In the genomic region with DNA sequence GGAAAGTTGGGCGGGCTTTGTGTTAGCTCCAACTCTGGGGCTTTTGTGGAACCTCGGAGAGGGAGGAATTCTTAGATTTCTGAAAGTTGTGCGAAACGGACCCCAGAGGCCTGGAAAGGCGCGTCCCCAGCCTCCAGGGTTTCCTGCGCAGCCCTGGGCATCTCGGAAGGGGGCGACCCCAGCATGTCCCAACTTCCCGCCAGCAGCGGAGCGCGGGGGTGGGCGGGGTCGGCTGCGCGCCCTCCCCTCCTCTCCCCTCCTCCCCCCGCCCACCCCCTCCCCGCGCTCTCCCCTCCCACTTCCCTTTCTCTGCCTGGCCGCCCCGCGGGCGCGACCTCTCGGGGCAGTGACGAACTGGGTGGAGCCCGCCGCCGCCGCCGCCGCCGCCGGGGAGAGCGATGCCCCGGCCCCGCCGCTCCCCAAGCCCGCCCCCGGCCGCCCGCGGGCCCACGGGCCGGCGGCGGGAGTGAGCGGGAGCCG, we compare ENCODE assay signal across 9 cellular contexts. TPM values are rescaled to one million over a fixed set of nuclear protein-coding genes. Genes with fewer than 3 reads are reported as not detected.
A peak's percentile ranks its signal among the peaks of the same experiment; 100 is the strongest.
DNase-seq lines count a peak whose midpoint lies in the region; ATAC-seq and TF ChIP-seq lines count a peak whose summit lies in the region.
"Had no signal": no experiment of that assay in that cellular context is flagged by ENCODE, and none has a peak within 500 bp of the region (broad histone marks: within the 10 kb centered on the region; RNA-seq: fewer than 3 reads in every experiment).

No MANE protein-coding gene starts in this region.

- no peaks in the 10 kb centered on the region for H3K36me3 Mint-ChIP-seq in CD4-positive, alpha-beta T cell (ENCODE audit: low read depth)
- H3K36me3 Mint-ChIP-seq in activated T-cell treated with anti-CD3 and anti-CD28 coated beads, Interleukin-2, amount 50 U/mL, for 72 hours (ENCODE audit: insufficient read depth in 2 of 2) = no peaks in the 10 kb centered on the region
- H3K36me3 Mint-ChIP-seq in naive thymus-derived CD8-positive, alpha-beta T cell = no peaks in the 10 kb centered on the region

- H3K4me1 Mint-ChIP-seq in CD4-positive, alpha-beta T cell (ENCODE audit: low read depth) = peaks cover 28% of the 10 kb centered on the region
- H3K4me1 Mint-ChIP-seq in activated T-cell treated with anti-CD3 and anti-CD28 coated beads, Interleukin-2, amount 50 U/mL, for 72 hours (ENCODE audit: low read depth) = peaks cover 61% of the 10 kb centered on the region
- H3K4me1 Mint-ChIP-seq in naive thymus-derived CD8-positive, alpha-beta T cell = peaks cover 11 to 53% (median 23%) of the 10 kb centered on the region in 4 donors

- CTCF ChIA-PET in CD4-positive, alpha-beta T cell (lab: Charles Lee) = interaction anchor here (0.7 to 1.2 kb wide), 2 partner anchors 14 to 85 kb away, joined by 3 to 4 read pairs; no protein-coding TSS in a partner anchor
- CTCF ChIA-PET in PC-3 (lab: Charles Lee) = interaction anchor here (0.6 kb wide), 1 partner anchor 515 kb away, joined by 3 read pairs; no protein-coding TSS in a partner anchor

- H3K27ac Mint-ChIP-seq in CD4-positive, alpha-beta T cell = peak overlapping the region; percentile 78
- no peak overlapping the region for H3K27ac Mint-ChIP-seq in activated T-cell treated with anti-CD3 and anti-CD28 coated beads, Interleukin-2, amount 50 U/mL, for 72 hours
- H3K27ac Mint-ChIP-seq in naive thymus-derived CD8-positive, alpha-beta T cell = peak overlapping the region in 9 of 10 donors; percentile 69 to 85 (median 76)

- H3K4me3 Mint-ChIP-seq in CD4-positive, alpha-beta T cell = peak overlapping the region; percentile 83
- H3K4me3 Mint-ChIP-seq in activated T-cell treated with anti-CD3 and anti-CD28 coated beads, Interleukin-2, amount 50 U/mL, for 72 hours = peak overlapping the region; percentile 72 to 86
- H3K4me3 Mint-ChIP-seq in naive thymus-derived CD8-positive, alpha-beta T cell = peak overlapping the region; percentile 62 to 86 (median 76)

- no peaks in the 10 kb centered on the region for H3F3A ChIP-seq in PC-3 (ENCODE audit: low read length, unreplicated experiment)

- no peaks in the 10 kb centered on the region for H3K36me3 ChIP-seq in PC-3 (ENCODE audit: low read depth, low read length)
- no peaks in the 10 kb centered on the region for H3K36me3 ChIP-seq in esophagus squamous epithelium

- H2AFZ ChIP-seq in PC-3 (ENCODE audit: low read length) = peak overlapping the region; percentile 76; the same call in 1 of the 2 replicates

- H3K9ac ChIP-seq in PC-3 (ENCODE audit: low read length) = peak overlapping the region; percentile 74; the same call in 1 of the 2 replicates

- H3K9me3 ChIP-seq in CD4-positive, alpha-beta T cell (ENCODE audit: control insufficient read depth, low read length) = no peaks in the 10 kb centered on the region
- H3K9me3 ChIP-seq in PC-3 (ENCODE audit: low read length) (no peaks in the 10 kb centered on the region), esophagus squamous epithelium (no peaks in the 10 kb centered on the region)

- BruUV-seq in PC-3 (replicated peaks; lab: Mats Ljungman, UMichigan) = no TSS peak

- intact Hi-C loops in CD4-positive, alpha-beta T cell (cut with DNase I, micrococcal nuclease) = loop anchor here (1.0 to 10.0 kb wide), 7 partner anchors 85 to 1378 kb away; partner anchors contain the start of genes PGM2 (in 2 of the 2), RELL1 (in 2 of the 2) and TBC1D1 (in 1 of the 2)
- intact Hi-C loops in PC-3 (cut with micrococcal nuclease) = loop anchor here (5.0 to 10.0 kb wide), 4 partner anchors 40 to 172 kb away; partner anchors contain the start of gene TBC1D1
- intact Hi-C loops in esophagus squamous epithelium (cut with DNase I) = loop anchor here (10.0 kb wide), 1 partner anchor 142 kb away; no protein-coding TSS in a partner anchor

- H3K4me1 ChIP-seq in PC-3 (ENCODE audit: insufficient read depth, low read length) (peaks cover 10% of the 10 kb centered on the region), esophagus squamous epithelium (peaks cover 0 to 35% (median 5%) of the 10 kb centered on the region in 3 donors)

- no peaks in the 10 kb centered on the region for H3K27me3 ChIP-seq in CD4-positive, alpha-beta T cell (ENCODE audit: control insufficient read depth, insufficient read depth, low read length)
- H3K27me3 ChIP-seq in PC-3 (ENCODE audit: low read length) (no peaks in the 10 kb centered on the region), esophagus squamous epithelium (no peaks in the 10 kb centered on the region)

- H3K4me3 ChIP-seq in PC-3 (ENCODE audit: low read length) (peak overlapping the region; percentile 67), esophagus squamous epithelium (peak overlapping the region; percentile 62 to 85 (median 70))

- H3K4me2 ChIP-seq in PC-3 (ENCODE audit: low read length) = peak overlapping the region; percentile 84; the same call in 1 of the 2 replicates

- peak overlapping the region; percentile 74 for H3K27ac ChIP-seq in CD4-positive, alpha-beta T cell (ENCODE audit: low read depth, low read length)
- no peak overlapping the region for H3K27ac ChIP-seq in PC-3 (ENCODE audit: low read length)
- peak overlapping the region; percentile 86 to 96 (median 90) for H3K27ac ChIP-seq in esophagus squamous epithelium

- no peak for TF ChIP-seq CTCF in CD4-positive, alpha-beta T cell (IDR thresholded peaks at IDR 0.05)
- no peak for TF ChIP-seq CTCF in PC-3 (conservative IDR thresholded peaks at IDR 0.05; ENCODE audit: low read depth, low read length)
- no peak for TF ChIP-seq CTCF in esophagus squamous epithelium (IDR thresholded peaks at IDR 0.05)

- POLR2A ChIA-PET in CD4-positive, alpha-beta T cell (lab: Charles Lee) = interaction anchor here (0.6 to 2.7 kb wide), 5 partner anchors 9 to 1441 kb away, joined by 3 to 12 read pairs (median 4); partner anchors contain the start of genes PGM2 and TBC1D1
- POLR2A ChIA-PET in PC-3 (lab: Charles Lee; ENCODE audit: unreplicated experiment) = no interaction called here
- POLR2A ChIA-PET in naive thymus-derived CD8-positive, alpha-beta T cell (lab: Charles Lee) = interaction anchor here (0.7 to 1.3 kb wide), 3 partner anchors 23 to 151 kb away, joined by 3 to 5 read pairs (median 4); partner anchors contain the start of gene PGM2

- H3K79me2 ChIP-seq in PC-3 (ENCODE audit: low read length) = peaks cover 22% of the 10 kb centered on the region

- H3K9me2 ChIP-seq in PC-3 (replicated peaks; ENCODE audit: low read length) = no peaks in the 10 kb centered on the region

- peak; percentile 83 for ATAC-seq in CD4-positive, alpha-beta T cell (ENCODE audit: poor library complexity)
- ATAC-seq in GM19455 (IDR thresholded peaks at IDR 0.05; ENCODE audit: unreplicated experiment) (peak; percentile 85), HG03571 (IDR thresholded peaks at IDR 0.05; ENCODE audit: unreplicated experiment) (peak; percentile 74), PC-3 (peak; percentile 64)
- peak; percentile 84 to 86 for ATAC-seq in activated T-cell treated with anti-CD3 and anti-CD28 coated beads, Interleukin-2, amount 50 U/mL, for 72 hours (replicated peaks in 1 of 2)
- peak; percentile 84 for ATAC-seq in naive thymus-derived CD8-positive, alpha-beta T cell

- H4K20me1 ChIP-seq in PC-3 (ENCODE audit: low read length) = no peaks in the 10 kb centered on the region

- no peaks in the 10 kb centered on the region for H3K9me3 Mint-ChIP-seq in CD4-positive, alpha-beta T cell
- H3K9me3 Mint-ChIP-seq in activated T-cell treated with anti-CD3 and anti-CD28 coated beads, Interleukin-2, amount 50 U/mL, for 72 hours = no peaks in the 10 kb centered on the region
- no peaks in the 10 kb centered on the region for H3K9me3 Mint-ChIP-seq in naive thymus-derived CD8-positive, alpha-beta T cell

- 0% methylated on average over 1 to 9 of the region's 50 CpGs for WGBS in esophagus squamous epithelium, 2 donors

- TF ChIP-seq POLR2A in esophagus squamous epithelium (IDR thresholded peaks at IDR 0.05) = no peak

- H3K27me3 Mint-ChIP-seq in CD4-positive, alpha-beta T cell = no peaks in the 10 kb centered on the region
- no peaks in the 10 kb centered on the region for H3K27me3 Mint-ChIP-seq in activated T-cell treated with anti-CD3 and anti-CD28 coated beads, Interleukin-2, amount 50 U/mL, for 72 hours (ENCODE audit: low read depth)
- H3K27me3 Mint-ChIP-seq in naive thymus-derived CD8-positive, alpha-beta T cell = no peaks in the 10 kb centered on the region

- DNase-seq in CD4-positive, alpha-beta T cell = peak; percentile 56 to 77 (median 70)
- DNase-seq in PC-3 (peak; percentile 53), esophagus squamous epithelium (lab: John Stamatoyannopoulos, UW) (peak; percentile 59)
- peak; percentile 85 for DNase-seq in activated T-cell treated with anti-CD3 and anti-CD28 coated beads, Interleukin-2, amount 50 U/mL, for 72 hours
- DNase-seq in naive thymus-derived CD8-positive, alpha-beta T cell = peak; percentile 67 to 91 (median 78)
- peak; percentile 65 to 79 (median 73) for DNase-seq in stimulated activated naive CD4-positive, alpha-beta T cell (lab: John Stamatoyannopoulos, UW)

RNA-seq across cellular contexts. Expression of gene PTTG2, which starts 16.8 kb away (rescaled TPM):
- total RNA-seq in CD4-positive, alpha-beta T cell = 1 to 10 TPM in 1 of 2 experiments, under 1 TPM in 1; 0.55 to 1.3 TPM
- not detected in 2 replicates for total RNA-seq in PC-3 (2014; rRNA removed)
- total RNA-seq in activated T-cell treated with anti-CD3 and anti-CD28 coated beads, Interleukin-2, amount 50 U/mL, for 72 hours = not detected
- 1 to 10 TPM in 1 of 4 donors, not detected in 3; 1.1 TPM for total RNA-seq in esophagus squamous epithelium
- total RNA-seq in naive thymus-derived CD8-positive, alpha-beta T cell = 1 to 10 TPM; 1.6 to 1.7 TPM
- not detected for polyA plus RNA-seq in naive thymus-derived CD8-positive, alpha-beta T cell
- total RNA-seq: glomerular endothelial cell had no signal
